Comparison of ENCODE assay signal across 10 cellular contexts in the genomic region with DNA sequence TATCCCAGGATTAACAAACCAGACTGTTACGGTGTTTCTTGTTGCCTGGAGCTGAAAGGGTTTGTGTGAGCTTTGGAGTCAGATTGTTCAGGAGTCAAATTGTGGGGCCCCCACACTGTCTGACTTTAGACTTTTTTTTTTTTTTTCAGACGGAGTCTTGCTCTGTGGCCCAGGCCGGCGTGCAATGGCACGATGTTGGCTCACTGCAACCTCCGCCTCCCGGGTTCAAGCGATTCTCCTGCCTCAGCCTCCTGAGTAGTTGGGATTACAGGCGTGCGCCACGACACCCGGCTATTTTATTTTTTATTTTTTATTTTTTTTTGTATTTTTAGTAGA. TPM values are rescaled to one million over a fixed set of nuclear protein-coding genes. Genes with fewer than 3 reads are reported as not detected.
DNase-seq lines count a peak whose midpoint lies in the region; ATAC-seq, FAIRE-seq and TF ChIP-seq lines count a peak whose summit lies in the region.
"Had no signal": no experiment of that assay in that cellular context is flagged by ENCODE, and none has a peak within 500 bp of the region (broad histone marks: within the 10 kb centered on the region; RNA-seq: fewer than 3 reads in every experiment).

No MANE protein-coding gene starts in this region.

- no peaks in the 10 kb centered on the region for H3K27me3 ChIP-seq in CD4-positive, alpha-beta T cell (ENCODE audit: control insufficient read depth, insufficient read depth, low read length)
- no peaks in the 10 kb centered on the region for H3K27me3 ChIP-seq in OCI-LY1 (ENCODE audit: insufficient read depth, low read length)
- H3K27me3 ChIP-seq in endothelial cell of umbilical vein (ENCODE audit: control insufficient read depth in 2 of 2, insufficient read depth in 2 of 2, low read length in 2 of 2), result no peaks in the 10 kb centered on the region
- no peaks in the 10 kb centered on the region for H3K27me3 ChIP-seq in neutrophil

- H3K9me1 ChIP-seq in endothelial cell of umbilical vein (replicated peaks; ENCODE audit: control insufficient read depth, extremely low read depth, insufficient read depth, low read length), result no peaks in the 10 kb centered on the region

- H3K4me3 Mint-ChIP-seq in CD4-positive, alpha-beta T cell, result peak overlapping the region; percentile 100

- peaks cover 33% of the 10 kb centered on the region for H3K36me3 ChIP-seq in OCI-LY1 (ENCODE audit: insufficient read depth, low read length)
- H3K36me3 ChIP-seq in endothelial cell of umbilical vein (ENCODE audit: control insufficient read depth in 2 of 2, extremely low read depth in 1 of 2, insufficient read depth in 2 of 2, low read length in 2 of 2), result peaks cover 8 to 10% of the 10 kb centered on the region in 2 experiments
- peaks cover 27% of the 10 kb centered on the region for H3K36me3 ChIP-seq in neutrophil

- H3K4me2 ChIP-seq in OCI-LY1 (ENCODE audit: low read length) (peak overlapping the region; percentile 84), endothelial cell of umbilical vein (ENCODE audit: insufficient read depth, low read length) (peak overlapping the region; percentile 70)

- intact Hi-C loops in CD4-positive, alpha-beta T cell (cut with DNase I, micrococcal nuclease), result loop anchor here (2.0 to 5.0 kb wide), 2 partner anchors 113 to 124 kb away; no protein-coding TSS in a partner anchor
- intact Hi-C loops in endothelial cell of umbilical vein (cut with micrococcal nuclease), result loop anchor here (1.0 to 2.0 kb wide), 2 partner anchors 14 to 47 kb away; no protein-coding TSS in a partner anchor

- CTCF ChIA-PET in CD4-positive, alpha-beta T cell (lab: Charles Lee), result interaction anchor here (0.6 to 2.8 kb wide), 8 partner anchors 9 to 148 kb away, joined by 3 to 20 read pairs (median 4); no protein-coding TSS in a partner anchor
- CTCF ChIA-PET in endothelial cell of umbilical vein (lab: Charles Lee), result interaction anchor here (0.8 to 3.2 kb wide), 20 partner anchors 9 to 200 kb away, joined by 3 to 15 read pairs (median 4); a partner anchor contains a TSS

- H3K27ac ChIP-seq in CD4-positive, alpha-beta T cell (ENCODE audit: low read depth, low read length), result no peak overlapping the region
- H3K27ac ChIP-seq in OCI-LY1 (ENCODE audit: low read depth, low read length, poor library complexity, severe bottlenecking) (no peak overlapping the region), endothelial cell of umbilical vein (ENCODE audit: insufficient read depth, low read depth, low read length) (peak overlapping the region; percentile 1), neutrophil (no peak overlapping the region)

- H3K4me1 ChIP-seq in OCI-LY1 (ENCODE audit: insufficient read depth, low read length, severe bottlenecking), result peaks cover 16% of the 10 kb centered on the region
- peaks cover 7% of the 10 kb centered on the region for H3K4me1 ChIP-seq in endothelial cell of umbilical vein (ENCODE audit: control insufficient read depth, extremely low read depth, insufficient read depth, low read length)
- H3K4me1 ChIP-seq in neutrophil (ENCODE audit: control insufficient read depth in 1 of 2, insufficient read depth in 1 of 2, low read depth in 1 of 2, low read length in 1 of 2), result peaks cover 26 to 30% of the 10 kb centered on the region in 2 experiments

- H4K20me1 ChIP-seq in OCI-LY1 (ENCODE audit: insufficient read depth, low read length), result no peaks in the 10 kb centered on the region
- H4K20me1 ChIP-seq in endothelial cell of umbilical vein (replicated peaks; ENCODE audit: control insufficient read depth, extremely low read depth, insufficient read depth, low read length), result no peaks in the 10 kb centered on the region

- no peaks in the 10 kb centered on the region for H3K9me3 Mint-ChIP-seq in CD4-positive, alpha-beta T cell

- TF ChIP-seq CTCF in CD4-positive, alpha-beta T cell (IDR thresholded peaks at IDR 0.05), result no peak
- TF ChIP-seq CTCF in OCI-LY1 (IDR thresholded peaks at IDR 0.05; ENCODE audit: low read length) (no peak), endothelial cell of umbilical vein (IDR thresholded peaks at IDR 0.05; ENCODE audit: extremely low read depth in 1 of 2, insufficient read depth in 1 of 2, low read depth in 1 of 2, low read length in 2 of 2) (no peak), neutrophil (IDR thresholded peaks at IDR 0.05) (no peak)

- no peak for ATAC-seq in CD4-positive, alpha-beta T cell (ENCODE audit: poor library complexity)
- no peak for ATAC-seq in HG02623 (IDR thresholded peaks at IDR 0.05; ENCODE audit: unreplicated experiment)
- no peak for ATAC-seq in HG02610 (IDR thresholded peaks at IDR 0.05; ENCODE audit: unreplicated experiment)
- no peak for ATAC-seq in HG03469 (IDR thresholded peaks at IDR 0.05; ENCODE audit: unreplicated experiment)

- peaks cover 46% of the 10 kb centered on the region for H3K36me3 Mint-ChIP-seq in CD4-positive, alpha-beta T cell (ENCODE audit: low read depth)

- FAIRE-seq in endothelial cell of umbilical vein (lab: Jason Lieb, UNC), result no peak

- no TSS peak for BruUV-seq in endothelial cell of umbilical vein (replicated peaks; lab: Mats Ljungman, UMichigan)

- no peaks in the 10 kb centered on the region for H3K9me3 ChIP-seq in CD4-positive, alpha-beta T cell (ENCODE audit: control insufficient read depth, low read length)
- H3K9me3 ChIP-seq in OCI-LY1 (ENCODE audit: low read length), result no peaks in the 10 kb centered on the region
- no peaks in the 10 kb centered on the region for H3K9me3 ChIP-seq in endothelial cell of umbilical vein (replicated peaks; ENCODE audit: control insufficient read depth, insufficient read depth, low read length)
- no peaks in the 10 kb centered on the region for H3K9me3 ChIP-seq in neutrophil

- peak overlapping the region; percentile 94 for H3K4me3 ChIP-seq in OCI-LY1 (ENCODE audit: low read depth, low read length, poor library complexity, severe bottlenecking)
- H3K4me3 ChIP-seq in endothelial cell of umbilical vein (replicated peaks in 1 of 3; ENCODE audit: insufficient read depth in 1 of 3, low read depth in 1 of 3, low read length in 3 of 3), result peak overlapping the region; percentile 40 to 63 (median 52)
- peak overlapping the region; percentile 70 to 83 for H3K4me3 ChIP-seq in neutrophil (ENCODE audit: low read depth in 1 of 2, low read length in 1 of 2)

- no peaks in the 10 kb centered on the region for H3K9me2 ChIP-seq in OCI-LY1 (ENCODE audit: low read depth, low read length)

- POLR2A ChIA-PET in CD4-positive, alpha-beta T cell (lab: Charles Lee), result interaction anchor here (0.8 to 2.8 kb wide), 10 partner anchors 10 to 90 kb away, joined by 3 to 10 read pairs (median 4); a partner anchor contains a TSS
- POLR2A ChIA-PET in endothelial cell of umbilical vein (lab: Charles Lee), result interaction anchor here (1.0 kb wide), 1 partner anchor 11 kb away, joined by 4 read pairs; a partner anchor contains a TSS

- no peaks in the 10 kb centered on the region for H3F3A ChIP-seq in OCI-LY1 (ENCODE audit: insufficient read depth, low read length)

- DNase-seq in CD4-positive, alpha-beta T cell, result no peak
- DNase-seq in endothelial cell of umbilical vein (ENCODE audit: low read depth, low spot score), result no peak
- DNase-seq in T1000 (lab: John Stamatoyannopoulos, UW), result no peak
- DNase-seq: dermis blood vessel endothelial cell, NCI-H524 had no signal

- dilution Hi-C loops in endothelial cell of umbilical vein (cut with MboI; ENCODE audit: extremely low pct_ligation_motif_present, low sequenced_read_pairs), result no loop called here

- H3K9ac ChIP-seq in OCI-LY1 (ENCODE audit: low read length) (peak overlapping the region; percentile 91), endothelial cell of umbilical vein (replicated peaks; ENCODE audit: extremely low read depth, insufficient read depth, low read length) (peak overlapping the region; percentile 59)

- H3K27me3 Mint-ChIP-seq in CD4-positive, alpha-beta T cell, result no peaks in the 10 kb centered on the region

- peak overlapping the region; percentile 100 for H3K27ac Mint-ChIP-seq in CD4-positive, alpha-beta T cell

- peaks cover 12% of the 10 kb centered on the region for H3K79me2 ChIP-seq in OCI-LY1 (ENCODE audit: insufficient read depth, low read length)
- peaks cover 14% of the 10 kb centered on the region for H3K79me2 ChIP-seq in endothelial cell of umbilical vein (ENCODE audit: control insufficient read depth, insufficient read depth, low read length)

- no peak for TF ChIP-seq POLR2A in endothelial cell of umbilical vein (IDR thresholded peaks at IDR 0.05; ENCODE audit: low read depth, low read length)

- H2AFZ ChIP-seq in OCI-LY1 (ENCODE audit: low read length), result no peak overlapping the region
- H2AFZ ChIP-seq in endothelial cell of umbilical vein (ENCODE audit: low read depth, low read length), result no peak overlapping the region

- H3K4me1 Mint-ChIP-seq in CD4-positive, alpha-beta T cell (ENCODE audit: low read depth), result peaks cover 47% of the 10 kb centered on the region

RNA-seq across cellular contexts. Expression of a gene that starts 0.8 kb away (rescaled TPM):
- 10 to 100 TPM; 25.8 to 26.9 TPM for total RNA-seq in CD4-positive, alpha-beta T cell
- 39.3 and 41.8 TPM in 2 replicates for total RNA-seq in endothelial cell of umbilical vein
- 13.2 and 16.5 TPM in 2 replicates for polyA plus RNA-seq in endothelial cell of umbilical vein
- 19.1 and 20.8 TPM in 2 replicates for polyA plus RNA-seq in endothelial cell of umbilical vein (2011; cell fraction: cytosol; rRNA removed)
- 11.5 and 11.9 TPM in 2 replicates for polyA plus RNA-seq in endothelial cell of umbilical vein (2011; cell fraction: nucleus; rRNA removed)
- polyA plus RNA-seq in endothelial cell of umbilical vein (2012), result 34.8 and 43.8 TPM in 2 replicates
- 7.5 and 8.4 TPM in 2 replicates for polyA minus RNA-seq in endothelial cell of umbilical vein
- polyA minus RNA-seq in endothelial cell of umbilical vein (2011; cell fraction: cytosol; rRNA and poly(A)+ RNA removed), result 29.2 TPM
- polyA minus RNA-seq in endothelial cell of umbilical vein (2011; cell fraction: nucleus; rRNA and poly(A)+ RNA removed), result 6.8 and 8.5 TPM in 2 replicates

RNA-seq across cellular contexts. Expression of a gene that starts 11.0 kb away (rescaled TPM):
- total RNA-seq in CD4-positive, alpha-beta T cell, result 1 to 10 TPM; 1.1 to 1.4 TPM
- total RNA-seq in endothelial cell of umbilical vein, result 6.6 and 8.8 TPM in 2 replicates
- polyA plus RNA-seq in endothelial cell of umbilical vein, result 7.3 and 7.9 TPM in 2 replicates
- 6.6 and 8.3 TPM in 2 replicates for polyA plus RNA-seq in endothelial cell of umbilical vein (2011; cell fraction: cytosol; rRNA removed)
- polyA plus RNA-seq in endothelial cell of umbilical vein (2011; cell fraction: nucleus; rRNA removed), result 3.3 and 4.3 TPM in 2 replicates
- 9.1 and 9.9 TPM in 2 replicates for polyA plus RNA-seq in endothelial cell of umbilical vein (2012)
- polyA minus RNA-seq in endothelial cell of umbilical vein, result 9.6 and 9.9 TPM in 2 replicates
- polyA minus RNA-seq in endothelial cell of umbilical vein (2011; cell fraction: cytosol; rRNA and poly(A)+ RNA removed), result 2.0 TPM
- 1.2 and 3.0 TPM in 2 replicates for polyA minus RNA-seq in endothelial cell of umbilical vein (2011; cell fraction: nucleus; rRNA and poly(A)+ RNA removed)

RNA-seq across cellular contexts. Expression of a gene that starts 11.5 kb away (rescaled TPM):
- 10 to 100 TPM in 1 of 2 experiments, 1 to 10 TPM in 1; 9.3 to 12.0 TPM for total RNA-seq in CD4-positive, alpha-beta T cell
- 24.3 and 24.8 TPM in 2 replicates for total RNA-seq in endothelial cell of umbilical vein
- polyA plus RNA-seq in endothelial cell of umbilical vein, result 23.6 and 25.0 TPM in 2 replicates
- 23.0 and 29.2 TPM in 2 replicates for polyA plus RNA-seq in endothelial cell of umbilical vein (2011; cell fraction: cytosol; rRNA removed)
- polyA plus RNA-seq in endothelial cell of umbilical vein (2011; cell fraction: nucleus; rRNA removed), result 34.3 and 39.3 TPM in 2 replicates
- polyA plus RNA-seq in endothelial cell of umbilical vein (2012), result 31.2 and 36.8 TPM in 2 replicates
- polyA minus RNA-seq in endothelial cell of umbilical vein, result 20.6 and 21.3 TPM in 2 replicates
- 20.5 TPM for polyA minus RNA-seq in endothelial cell of umbilical vein (2011; cell fraction: cytosol; rRNA and poly(A)+ RNA removed)
- 23.4 and 23.6 TPM in 2 replicates for polyA minus RNA-seq in endothelial cell of umbilical vein (2011; cell fraction: nucleus; rRNA and poly(A)+ RNA removed)

RNA-seq across cellular contexts. Expression of a gene that starts 16.6 kb away (rescaled TPM):
- 1 to 10 TPM; 1.0 to 1.4 TPM for total RNA-seq in CD4-positive, alpha-beta T cell
- 2.4 and 2.7 TPM in 2 replicates for total RNA-seq in endothelial cell of umbilical vein
- 0.62 TPM in 2 replicates for polyA plus RNA-seq in endothelial cell of umbilical vein
- 0.19 and 0.61 TPM in 2 replicates for polyA plus RNA-seq in endothelial cell of umbilical vein (2011; cell fraction: cytosol; rRNA removed)
- 7.3 and 7.9 TPM in 2 replicates for polyA plus RNA-seq in endothelial cell of umbilical vein (2011; cell fraction: nucleus; rRNA removed)
- polyA plus RNA-seq in endothelial cell of umbilical vein (2012), result 0.74 and 0.86 TPM in 2 replicates
- 0.87 and 1.2 TPM in 2 replicates for polyA minus RNA-seq in endothelial cell of umbilical vein
- 7.6 TPM for polyA minus RNA-seq in endothelial cell of umbilical vein (2011; cell fraction: cytosol; rRNA and poly(A)+ RNA removed)
- 3.3 and 3.8 TPM in 2 replicates for polyA minus RNA-seq in endothelial cell of umbilical vein (2011; cell fraction: nucleus; rRNA and poly(A)+ RNA removed)

RNA-seq across cellular contexts. Expression of a gene that starts 28.5 kb away (rescaled TPM):
- 10 to 100 TPM; 39.9 to 40.8 TPM for total RNA-seq in CD4-positive, alpha-beta T cell
- total RNA-seq in endothelial cell of umbilical vein, result 3.0 and 4.6 TPM in 2 replicates
- 4.8 and 5.8 TPM in 2 replicates for polyA plus RNA-seq in endothelial cell of umbilical vein
- 1.6 and 3.7 TPM in 2 replicates for polyA plus RNA-seq in endothelial cell of umbilical vein (2011; cell fraction: cytosol; rRNA removed)
- polyA plus RNA-seq in endothelial cell of umbilical vein (2011; cell fraction: nucleus; rRNA removed), result 4.8 and 5.4 TPM in 2 replicates
- 3.2 and 4.0 TPM in 2 replicates for polyA plus RNA-seq in endothelial cell of umbilical vein (2012)
- polyA minus RNA-seq in endothelial cell of umbilical vein, result 2.8 and 4.2 TPM in 2 replicates
- 7.7 TPM for polyA minus RNA-seq in endothelial cell of umbilical vein (2011; cell fraction: cytosol; rRNA and poly(A)+ RNA removed)
- polyA minus RNA-seq in endothelial cell of umbilical vein (2011; cell fraction: nucleus; rRNA and poly(A)+ RNA removed), result 0.72 and 1.2 TPM in 2 replicates
